Comparison of ENCODE assay signal across 23 cellular contexts in the genomic region with DNA sequence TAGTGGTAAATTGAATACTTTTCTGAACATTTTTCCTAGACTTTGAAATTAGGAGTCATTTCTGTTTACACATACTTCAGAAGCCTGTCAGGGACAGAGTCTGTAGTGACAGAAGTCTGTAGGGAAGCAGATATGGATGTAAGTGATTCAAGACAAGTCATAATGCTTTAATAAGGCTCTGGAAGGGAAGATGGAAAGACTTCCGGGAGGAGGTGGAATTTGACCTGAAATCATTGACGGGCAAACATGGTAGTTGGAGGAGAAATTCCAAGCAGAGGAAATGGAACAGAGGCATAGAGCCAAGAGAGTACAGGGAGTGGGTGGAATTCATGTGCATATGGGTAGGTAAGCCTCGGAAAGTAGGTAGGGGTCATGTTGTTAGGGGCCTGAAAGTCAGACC. TPM values are rescaled to one million over a fixed set of nuclear protein-coding genes. Genes with fewer than 3 reads are reported as not detected.
A peak's percentile ranks its signal among the peaks of the same experiment; 100 is the strongest.
DNase-seq lines count a peak whose midpoint lies in the region; ATAC-seq and TF ChIP-seq lines count a peak whose summit lies in the region.
"Had no signal": no experiment of that assay in that cellular context is flagged by ENCODE, and none has a peak within 500 bp of the region (broad histone marks: within the 10 kb centered on the region; RNA-seq: fewer than 3 reads in every experiment).

No MANE protein-coding gene starts in this region.

- peaks cover 24% of the 10 kb centered on the region for H3K4me1 ChIP-seq in cardiac muscle cell (ENCODE audit: low read depth)
- H3K4me1 ChIP-seq in right atrium auricular region: peaks cover 0 to 34% of the 10 kb centered on the region in 2 donors
- peaks cover 6 to 21% of the 10 kb centered on the region in 2 donors for H3K4me1 ChIP-seq in mucosa of rectum (ENCODE audit: control insufficient read depth in 2 of 2, insufficient read depth in 2 of 2, low read length in 2 of 2)
- H3K4me1 ChIP-seq in neuronal stem cell (ENCODE audit: control insufficient read depth in 2 of 2, insufficient read depth in 1 of 2, low read depth in 1 of 2, low read length in 2 of 2): peaks cover 0 to 3% of the 10 kb centered on the region in 2 donors
- H3K4me1 ChIP-seq: HAP-1 had no signal

- no peak overlapping the region for H3K18ac ChIP-seq in neuronal stem cell (ENCODE audit: low read length)

- H3K27me3 ChIP-seq in cardiac muscle cell (no peaks in the 10 kb centered on the region), right atrium auricular region (no peaks in the 10 kb centered on the region), mucosa of rectum (ENCODE audit: control insufficient read depth in 2 of 2, insufficient read depth in 2 of 2, low read length in 2 of 2) (no peaks in the 10 kb centered on the region), neuronal stem cell (ENCODE audit: control insufficient read depth in 3 of 3, insufficient read depth in 3 of 3, low read depth in 1 of 3, low read length in 3 of 3) (no peaks in the 10 kb centered on the region)
- H3K27me3 ChIP-seq: BLaER1 treated with 17β-estradiol and CSF1 and Interleukin-3, amounts not matched to agents 10 nM and 100 nM had no signal

- no peak overlapping the region for H2BK5ac ChIP-seq in neuronal stem cell (ENCODE audit: low read length)

- no peak for DNase-seq in cardiac muscle cell (ENCODE audit: low read depth in 1 of 2, low spot score in 1 of 2)
- DNase-seq in right atrium auricular region (ENCODE audit: low spot score): no peak
- no peak for DNase-seq in left lobe of liver (ENCODE audit: low spot score)
- DNase-seq in GM20000 (ENCODE audit: low spot score): no peak
- no peak for DNase-seq in neuronal stem cell (ENCODE audit: low spot score)
- DNase-seq: CD4-positive, alpha-beta memory T cell; MV-4-11; NCI-H1105 treated with DMSO at 0.1 percent for 48 hours; NCI-H2029 treated with DMSO at 0.1 percent for 48 hours; NCI-H226; NCI-H510A treated with DMSO at 0.1 percent for 48 hours; NCI-H774; NK-92 treated with Interleukin-12 subunit alpha and Interleukin-12 subunit beta, amount 100 ng/mL, for 24 hours; SIG-M5 had no signal

- H3K36me3 ChIP-seq in cardiac muscle cell (no peaks in the 10 kb centered on the region), right atrium auricular region (no peaks in the 10 kb centered on the region), mucosa of rectum (ENCODE audit: control insufficient read depth in 2 of 2, insufficient read depth in 2 of 2, low read length in 2 of 2) (no peaks in the 10 kb centered on the region), neuronal stem cell (replicated peaks in 1 of 2; ENCODE audit: control insufficient read depth in 2 of 2, insufficient read depth in 2 of 2, low read length in 2 of 2) (peaks cover 0 to 8% of the 10 kb centered on the region in 2 donors)
- H3K36me3 ChIP-seq: HAP-1 had no signal

- H3K9me3 ChIP-seq in cardiac muscle cell (ENCODE audit: low read depth) (no peaks in the 10 kb centered on the region), right atrium auricular region (no peaks in the 10 kb centered on the region), mucosa of rectum (ENCODE audit: control insufficient read depth in 2 of 2, low read length in 2 of 2) (no peaks in the 10 kb centered on the region), neuronal stem cell (replicated peaks in 1 of 2; ENCODE audit: control insufficient read depth in 2 of 2, insufficient read depth in 1 of 2, low read depth in 1 of 2, low read length in 2 of 2) (no peaks in the 10 kb centered on the region)
- H3K9me3 ChIP-seq: BLaER1 treated with 17β-estradiol and CSF1 and Interleukin-3, amounts not matched to agents 10 nM and 100 nM; Caco-2; HAP-1 had no signal

- no peak overlapping the region for H2BK120ac ChIP-seq in neuronal stem cell (ENCODE audit: low read depth, low read length)

- H4K91ac ChIP-seq in neuronal stem cell (ENCODE audit: low read depth, low read length, poor library complexity): no peak overlapping the region

- no peak overlapping the region for H3K4ac ChIP-seq in neuronal stem cell (ENCODE audit: low read length)

- TF ChIP-seq CTCF in cardiac muscle cell (IDR thresholded peaks at IDR 0.05; ENCODE audit: low read depth, low read length) (no peak), right atrium auricular region (IDR thresholded peaks at IDR 0.05) (no peak), GM20000 (IDR thresholded peaks at IDR 0.05; ENCODE audit: extremely low read depth, missing control alignments) (no peak)

- H3K4me3 ChIP-seq in cardiac muscle cell (no peak overlapping the region), right atrium auricular region (no peak overlapping the region), mucosa of rectum (ENCODE audit: low read length in 2 of 2) (peak overlapping the region in 1 of 2 donors; percentile 11), neuronal stem cell (ENCODE audit: low read length in 2 of 2) (no peak overlapping the region)
- H3K4me3 ChIP-seq: BLaER1 treated with 17β-estradiol and CSF1 and Interleukin-3, amounts not matched to agents 10 nM and 100 nM; GM23338; HAP-1 had no signal

- no peak overlapping the region for H3K23ac ChIP-seq in neuronal stem cell (ENCODE audit: low read depth, low read length, poor library complexity)

- H3K79me1 ChIP-seq in neuronal stem cell (ENCODE audit: low read depth, low read length): peaks cover 2% of the 10 kb centered on the region

- no peak overlapping the region for H3K4me2 ChIP-seq in neuronal stem cell (ENCODE audit: insufficient read depth, low read length, poor library complexity, severe bottlenecking)
- H3K4me2 ChIP-seq: BLaER1 treated with 17β-estradiol and CSF1 and Interleukin-3, amounts not matched to agents 10 nM and 100 nM; GM23338 had no signal

- no peak overlapping the region for H2AFZ ChIP-seq in neuronal stem cell (ENCODE audit: low read length)
- H2AFZ ChIP-seq: GM23338 had no signal

- no peak overlapping the region for H2BK12ac ChIP-seq in neuronal stem cell (ENCODE audit: low read length)

- H3K9ac ChIP-seq in mucosa of rectum (ENCODE audit: low read depth in 1 of 2, low read length in 2 of 2) (no peak overlapping the region), neuronal stem cell (ENCODE audit: low read depth, low read length, poor library complexity) (no peak overlapping the region)
- H3K9ac ChIP-seq: BLaER1 treated with 17β-estradiol and CSF1 and Interleukin-3, amounts not matched to agents 10 nM and 100 nM had no signal

- WGBS in neuronal stem cell (ENCODE audit: extremely low coverage in 2 of 2, insufficient read length in 2 of 2, insufficient replicate concordance in 1 of 2), 2 donors: no CpG with 5 or more reads among the region's 3 CpGs

- no peak overlapping the region for H2BK15ac ChIP-seq in neuronal stem cell (ENCODE audit: low read length)

- H2AK5ac ChIP-seq in neuronal stem cell (ENCODE audit: low read depth, low read length): no peak overlapping the region

- H3K14ac ChIP-seq in neuronal stem cell (ENCODE audit: low read length): no peak overlapping the region

- H4K8ac ChIP-seq in neuronal stem cell (ENCODE audit: low read depth, low read length): no peak overlapping the region

- ATAC-seq in left lobe of liver (peak; percentile 69), GM19324 (IDR thresholded peaks at IDR 0.05; ENCODE audit: low FRiP score, unreplicated experiment) (no peak), GM18498 (IDR thresholded peaks at IDR 0.05; ENCODE audit: unreplicated experiment) (no peak)
- ATAC-seq: GM23338, SK-N-SH treated with all-trans-retinoic acid at 6 μM for 48 hours had no signal

- H3K27ac ChIP-seq in cardiac muscle cell (peak overlapping the region; percentile 25), right atrium auricular region (no peak overlapping the region), mucosa of rectum (ENCODE audit: low read depth in 2 of 2, low read length in 2 of 2) (peak overlapping the region; percentile 52 to 63), neuronal stem cell (replicated peaks; ENCODE audit: low read length) (no peak overlapping the region)
- H3K27ac ChIP-seq: 22Rv1; BLaER1 treated with 17β-estradiol and CSF1 and Interleukin-3, amounts not matched to agents 10 nM and 100 nM had no signal

RNA-seq across cellular contexts. Expression of a gene that starts 22.5 kb away (rescaled TPM):
- total RNA-seq in cardiac muscle cell (209 and 213 TPM in 2 replicates), right atrium auricular region (100 to 1,000 TPM; 132 to 190 TPM), left lobe of liver (33.6 TPM)
- 336 and 341 TPM in 2 replicates for polyA plus RNA-seq in cardiac muscle cell
- polyA plus RNA-seq in neuronal stem cell (2013, experiment 1 of 2): 379 TPM
- 395 TPM for polyA plus RNA-seq in neuronal stem cell (2013, experiment 2 of 2)

Comparison
In these comparisons a context has a peak if more than half of its experiments do, and no peak if none do; other contexts are left out.
1. H3K27ac ChIP-seq: peak in cardiac muscle cell (single experiment) and mucosa of rectum (2 of 2); none in right atrium auricular region (0 of 2) and neuronal stem cell (single experiment).